ENCODE assay signal across 31 cellular contexts in genomic region chr3:101821503-101821902, GRCh38.
"Had no signal": no experiment of that assay in that cellular context is flagged by ENCODE, and none has a peak within 500 bp of the region (broad histone marks: within the 10 kb centered on the region; RNA-seq: fewer than 3 reads in every experiment).

No MANE protein-coding gene starts in this region.

- H3K9me3 Mint-ChIP-seq: activated CD4-positive, alpha-beta memory T cell treated with anti-CD3 and anti-CD28 coated beads, Interleukin-2, amount 10 ng/mL, durations not matched to agents 7 days and 5 days; activated CD4-positive, alpha-beta T cell treated with anti-CD3 and anti-CD28 coated beads, Interleukin-2, amount 10 ng/mL, durations not matched to agents 7 days and 5 days; activated naive CD4-positive, alpha-beta T cell treated with anti-CD3 and anti-CD28 coated beads for 36 hours; activated naive CD8-positive, alpha-beta T cell treated with anti-CD3 and anti-CD28 coated beads, Interleukin-2, amount 10 ng/mL, durations not matched to agents 7 days and 5 days; activated T-helper 1 cell treated with anti-CD3 and anti-CD28 coated beads, Interleukin-12 subunit alpha, Interleukin-12 subunit beta, Interleukin-2, Interleukin-4 antibody, amounts not matched to agents 30 ng/mL and 10 ng/mL and 1 ng/mL, durations not matched to agents 14 hours and 24 hours and 36 hours; activated T-helper 2 cell treated with anti-CD3 and anti-CD28 coated beads, Interferon-gamma antibody, Interleukin-2, Interleukin-4, amounts not matched to agents 10 μg/mL and 5 μg/mL and 100 μg/mL, durations not matched to agents 14 hours and 24 hours and 36 hours; central memory CD8-positive, alpha-beta T cell; dendritic cell treated with granulocyte-macrophage colony-stimulating factor and Interleukin-4, amounts not matched to agents 40 ng/mL and 50 ng/mL, for 4 days; endodermal cell had no signal

- DNase-seq: activated CD4-positive, alpha-beta memory T cell treated with anti-CD3 and anti-CD28 coated beads, Interleukin-2, amount 10 ng/mL, durations not matched to agents 7 days and 5 days; activated CD4-positive, alpha-beta T cell treated with anti-CD3 and anti-CD28 coated beads for 1 hour; activated CD4-positive, alpha-beta T cell treated with anti-CD3 and anti-CD28 coated beads for 4 hours; activated CD4-positive, alpha-beta T cell treated with anti-CD3 and anti-CD28 coated beads, Interleukin-2, amount 10 ng/mL, durations not matched to agents 7 days and 5 days; activated CD4-positive, alpha-beta T cell treated with anti-CD3 and anti-CD28 coated beads, Interleukin-2, amount 50 U/mL, for 4 hours; activated CD8-positive, alpha-beta memory T cell treated with anti-CD3 and anti-CD28 coated beads, Interleukin-2, amount 10 ng/mL, durations not matched to agents 7 days and 5 days; activated CD8-positive, alpha-beta memory T cell treated with anti-CD3 and anti-CD28 coated beads, Interleukin-2, amount 50 U/mL, for 4 hours; activated effector memory CD4-positive, alpha-beta T cell treated with anti-CD3 and anti-CD28 coated beads, Interleukin-2, amount 50 U/mL, for 16 hours; activated naive CD4-positive, alpha-beta T cell treated with anti-CD3 and anti-CD28 coated beads for 36 hours; activated naive CD8-positive, alpha-beta T cell treated with anti-CD3 and anti-CD28 coated beads, Interleukin-2, amount 10 ng/mL, durations not matched to agents 7 days and 5 days; activated T-cell treated with anti-CD3 and anti-CD28 coated beads, Interleukin-2, amount 50 U/mL, for 1 hour; activated T-cell treated with anti-CD3 and anti-CD28 coated beads, Interleukin-2, amount 50 U/mL, for 48 hours; amniotic stem cell; brain microvascular endothelial cell; dorsolateral prefrontal cortex; effector memory CD4-positive, alpha-beta T cell; endodermal cell; foreskin keratinocyte; heart right ventricle; T-helper 1 cell; T-helper 2 cell had no signal

- H3K27me3 ChIP-seq: brain microvascular endothelial cell, dorsolateral prefrontal cortex, esophagus muscularis mucosa, foreskin keratinocyte, gastroesophageal sphincter, heart right ventricle had no signal

- H3K27ac Mint-ChIP-seq: activated CD4-positive, alpha-beta memory T cell treated with anti-CD3 and anti-CD28 coated beads, Interleukin-2, amount 10 ng/mL, durations not matched to agents 7 days and 5 days; activated CD4-positive, alpha-beta T cell treated with anti-CD3 and anti-CD28 coated beads, Interleukin-2, amount 10 ng/mL, durations not matched to agents 7 days and 5 days; activated naive CD4-positive, alpha-beta T cell treated with anti-CD3 and anti-CD28 coated beads for 36 hours; activated naive CD4-positive, alpha-beta T cell treated with anti-CD3 and anti-CD28 coated beads, Interleukin-2, amount 50 U/mL, for 72 hours; activated naive CD8-positive, alpha-beta T cell treated with anti-CD3 and anti-CD28 coated beads, Interleukin-2, amount 10 ng/mL, durations not matched to agents 7 days and 5 days; activated T-helper 1 cell treated with anti-CD3 and anti-CD28 coated beads, Interleukin-12 subunit alpha, Interleukin-12 subunit beta, Interleukin-2, Interleukin-4 antibody, amounts not matched to agents 30 ng/mL and 10 ng/mL and 1 ng/mL, durations not matched to agents 14 hours and 24 hours and 36 hours; activated T-helper 2 cell treated with anti-CD3 and anti-CD28 coated beads, Interferon-gamma antibody, Interleukin-2, Interleukin-4, amounts not matched to agents 10 μg/mL and 5 μg/mL and 100 μg/mL, durations not matched to agents 14 hours and 24 hours and 36 hours; dendritic cell treated with granulocyte-macrophage colony-stimulating factor and Interleukin-4, amounts not matched to agents 40 ng/mL and 50 ng/mL, for 4 days; endodermal cell had no signal

- H3K27me3 Mint-ChIP-seq: activated CD4-positive, alpha-beta memory T cell treated with anti-CD3 and anti-CD28 coated beads, Interleukin-2, amount 10 ng/mL, durations not matched to agents 7 days and 5 days; activated CD4-positive, alpha-beta T cell treated with anti-CD3 and anti-CD28 coated beads, Interleukin-2, amount 10 ng/mL, durations not matched to agents 7 days and 5 days; activated CD8-positive, alpha-beta memory T cell treated with anti-CD3 and anti-CD28 coated beads, Interleukin-2, amount 10 ng/mL, durations not matched to agents 7 days and 5 days; activated naive CD8-positive, alpha-beta T cell treated with anti-CD3 and anti-CD28 coated beads, Interleukin-2, amount 10 ng/mL, durations not matched to agents 7 days and 5 days; central memory CD8-positive, alpha-beta T cell; dendritic cell treated with granulocyte-macrophage colony-stimulating factor and Interleukin-4, amounts not matched to agents 40 ng/mL and 50 ng/mL, for 4 days had no signal

- H3K27ac ChIP-seq: brain microvascular endothelial cell, coronary artery, dorsolateral prefrontal cortex, esophagus muscularis mucosa, foreskin keratinocyte, gastroesophageal sphincter, heart right ventricle had no signal

- H3K9me3 ChIP-seq: esophagus muscularis mucosa, gastroesophageal sphincter, heart right ventricle had no signal

- FAIRE-seq: astrocyte, bronchial epithelial cell had no signal

- ATAC-seq: activated CD8-positive, alpha-beta memory T cell treated with anti-CD3 and anti-CD28 coated beads, Interleukin-2, amount 10 ng/mL, durations not matched to agents 7 days and 5 days; activated naive CD4-positive, alpha-beta T cell treated with anti-CD3 and anti-CD28 coated beads, Interleukin-2, amount 50 U/mL, for 72 hours; foreskin keratinocyte; gastroesophageal sphincter; heart right ventricle had no signal

- H3K4me3 ChIP-seq: coronary artery, dorsolateral prefrontal cortex, esophagus muscularis mucosa, gastroesophageal sphincter, heart right ventricle had no signal

- H3K4me3 Mint-ChIP-seq: activated CD4-positive, alpha-beta memory T cell treated with anti-CD3 and anti-CD28 coated beads, Interleukin-2, amount 10 ng/mL, durations not matched to agents 7 days and 5 days; activated CD4-positive, alpha-beta T cell treated with anti-CD3 and anti-CD28 coated beads, Interleukin-2, amount 10 ng/mL, durations not matched to agents 7 days and 5 days; activated CD8-positive, alpha-beta memory T cell treated with anti-CD3 and anti-CD28 coated beads, Interleukin-2, amount 10 ng/mL, durations not matched to agents 7 days and 5 days; activated naive CD4-positive, alpha-beta T cell treated with anti-CD3 and anti-CD28 coated beads for 36 hours; activated naive CD8-positive, alpha-beta T cell treated with anti-CD3 and anti-CD28 coated beads, Interleukin-2, amount 10 ng/mL, durations not matched to agents 7 days and 5 days; activated T-helper 1 cell treated with anti-CD3 and anti-CD28 coated beads, Interleukin-12 subunit alpha, Interleukin-12 subunit beta, Interleukin-2, Interleukin-4 antibody, amounts not matched to agents 30 ng/mL and 10 ng/mL and 1 ng/mL, durations not matched to agents 14 hours and 24 hours and 36 hours; central memory CD8-positive, alpha-beta T cell; dendritic cell treated with granulocyte-macrophage colony-stimulating factor and Interleukin-4, amounts not matched to agents 40 ng/mL and 50 ng/mL, for 4 days; endodermal cell had no signal

- H3K4me1 Mint-ChIP-seq: endodermal cell had no signal
